8 cellular contexts compared by ENCODE assay signal in the genomic region with DNA sequence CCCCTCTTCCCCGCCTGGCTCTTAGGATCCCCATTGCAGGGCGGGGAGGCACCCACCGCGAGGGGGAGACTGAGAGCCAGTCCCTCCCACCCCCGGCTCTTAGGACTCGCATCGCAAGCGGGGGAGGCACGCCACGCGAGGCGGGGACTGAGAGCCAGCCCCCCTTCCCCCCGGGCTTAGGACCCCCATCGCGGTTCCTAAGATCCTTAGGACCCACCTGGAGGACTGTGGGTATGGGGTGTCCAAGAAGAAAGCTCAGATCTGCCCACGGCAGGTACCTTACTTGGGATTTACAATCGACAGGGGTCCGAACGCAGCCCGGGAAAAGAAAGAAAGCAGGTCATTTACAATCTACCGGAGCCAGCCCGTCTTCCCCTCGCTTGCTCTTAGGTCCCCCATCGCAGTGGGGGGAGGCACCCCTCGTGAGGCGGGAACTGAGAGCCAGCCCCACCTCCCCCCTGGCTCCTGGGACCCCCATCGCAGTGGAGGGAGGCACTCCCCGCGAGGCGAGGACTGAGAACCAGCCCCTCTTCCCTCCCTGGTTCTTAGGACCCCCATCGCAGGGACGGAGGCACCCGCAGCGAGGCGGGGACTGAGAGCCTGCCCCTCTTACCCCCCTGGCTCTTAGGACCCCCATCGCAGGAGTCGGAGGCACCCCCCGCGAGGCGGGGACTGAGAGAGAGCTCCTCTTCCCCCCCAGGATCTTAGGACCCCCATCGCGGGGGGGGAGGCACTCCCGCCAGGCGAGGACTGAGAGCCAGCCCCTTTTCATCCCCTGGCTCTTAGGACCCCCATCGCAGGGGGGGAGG. TPM values are rescaled to one million over a fixed set of nuclear protein-coding genes. Genes with fewer than 3 reads are reported as not detected.
DNase-seq lines count a peak whose midpoint lies in the region; ATAC-seq and TF ChIP-seq lines count a peak whose summit lies in the region.

No MANE protein-coding gene starts in this region.

- peak; percentile 18 to 52 (median 41) for DNase-seq in CD4-positive, CD25-positive, alpha-beta regulatory T cell
- DNase-seq in T1000 (lab: John Stamatoyannopoulos, UW) = peak; percentile 3
- peak; percentile 39 for DNase-seq in mammary epithelial cell
- DNase-seq in left lobe of liver (ENCODE audit: low spot score) = no peak
- DNase-seq in stimulated activated CD4-positive, alpha-beta T cell treated with anti-CD3 and anti-CD28 coated beads, Interleukin-4, amount 100 ng/mL, for 48 hours (ENCODE audit: low read depth in 2 of 2) = peak; percentile 45 to 47
- no peak for DNase-seq in NCI-H1048 (lab: John Stamatoyannopoulos, UW)

- intact Hi-C loops in mammary epithelial cell (cut with micrococcal nuclease) = loop anchor here (1.0 kb wide), 1 partner anchor 121 kb away; no protein-coding TSS in a partner anchor

- ATAC-seq in CD4-positive, CD25-positive, alpha-beta regulatory T cell (ENCODE audit: low read depth in 2 of 2) = peak; percentile 68 to 77
- ATAC-seq in GM19351 (IDR thresholded peaks at IDR 0.05; ENCODE audit: unreplicated experiment) (peak; percentile 75), left lobe of liver (peak; percentile 88)

- 5% methylated on average over 15 of the region's 45 CpGs for WGBS in mammary epithelial cell (ENCODE audit: low coverage, missing lambda C conversion rate)

- H3K27me3 ChIP-seq in CD4-positive, CD25-positive, alpha-beta regulatory T cell (ENCODE audit: control insufficient read depth, insufficient read depth, low read length) = peaks cover 4% of the 10 kb centered on the region
- no peaks in the 10 kb centered on the region for H3K27me3 ChIP-seq in KMS-11 (ENCODE audit: insufficient read depth, low read depth)
- peaks cover 20% of the 10 kb centered on the region for H3K27me3 ChIP-seq in mammary epithelial cell (ENCODE audit: insufficient read depth, low read length)

- H3K4me3 ChIP-seq in CD4-positive, CD25-positive, alpha-beta regulatory T cell (ENCODE audit: low read depth, low read length) = peak overlapping the region; percentile 40
- H3K4me3 ChIP-seq in KMS-11 (IDR thresholded peaks at IDR 0.05; ENCODE audit: insufficient read depth, low read depth, low read length) (no peak overlapping the region), mammary epithelial cell (replicated peaks in 1 of 3; ENCODE audit: insufficient read depth in 1 of 3, low read depth in 2 of 3, low read length in 3 of 3) (peak overlapping the region; percentile 41 to 57 (median 55))

- in situ Hi-C loops in mammary epithelial cell (cut with MboI; ENCODE audit: low sequenced_read_pairs in 2 of 2) = loop anchor here in 1 of 2 donors (25.0 kb wide), 1 partner anchor 120 kb away; no protein-coding TSS in a partner anchor

- H4K20me1 ChIP-seq in KMS-11 (ENCODE audit: insufficient read depth) (no peaks in the 10 kb centered on the region), mammary epithelial cell (ENCODE audit: insufficient read depth, low read length) (no peaks in the 10 kb centered on the region)

- no peak overlapping the region for H3K27ac Mint-ChIP-seq in CD4-positive, CD25-positive, alpha-beta regulatory T cell

- peaks cover 28% of the 10 kb centered on the region for H3K4me1 ChIP-seq in CD4-positive, CD25-positive, alpha-beta regulatory T cell (ENCODE audit: control insufficient read depth, insufficient read depth, low read length, poor library complexity, severe bottlenecking)
- H3K4me1 ChIP-seq in KMS-11 (ENCODE audit: low read depth, poor library complexity, severe bottlenecking) = no peaks in the 10 kb centered on the region
- H3K4me1 ChIP-seq in mammary epithelial cell (ENCODE audit: insufficient read depth, low read length) = peaks cover 22% of the 10 kb centered on the region

- peak overlapping the region; percentile 65 for H3K9ac ChIP-seq in KMS-11
- no peak overlapping the region for H3K9ac ChIP-seq in mammary epithelial cell (ENCODE audit: insufficient read depth, low read length)

- CTCF ChIA-PET in mammary epithelial cell (lab: Charles Lee; ENCODE audit: low non-redundant PET) = no interaction called here

- H2AFZ ChIP-seq in KMS-11 (ENCODE audit: low read depth) = peak overlapping the region; percentile 93
- peak overlapping the region; percentile 99 for H2AFZ ChIP-seq in mammary epithelial cell (ENCODE audit: low read depth, low read length)

- peak overlapping the region; percentile 68 to 82 (median 78) for H3K4me3 Mint-ChIP-seq in CD4-positive, CD25-positive, alpha-beta regulatory T cell

- peak overlapping the region; percentile 76 for H3K4me2 ChIP-seq in KMS-11
- H3K4me2 ChIP-seq in mammary epithelial cell (ENCODE audit: insufficient read depth, low read depth, low read length) = peak overlapping the region; percentile 99

- peaks cover 0 to 10% (median 3%) of the 10 kb centered on the region in 4 donors for H3K4me1 Mint-ChIP-seq in CD4-positive, CD25-positive, alpha-beta regulatory T cell

- H3K9me3 ChIP-seq in CD4-positive, CD25-positive, alpha-beta regulatory T cell (ENCODE audit: control insufficient read depth in 2 of 2, low read length in 2 of 2) = no peaks in the 10 kb centered on the region
- H3K9me3 ChIP-seq in mammary epithelial cell (replicated peaks; ENCODE audit: insufficient read depth, low read length) = no peaks in the 10 kb centered on the region

- dilution Hi-C loops in mammary epithelial cell (cut with HindIII; ENCODE audit: low sequenced_read_pairs) = no loop called here

- TF ChIP-seq CTCF in KMS-11 (conservative IDR thresholded peaks at IDR 0.05; ENCODE audit: low read depth, low read length) (peak; percentile 75), mammary epithelial cell (conservative IDR thresholded peaks at IDR 0.05 in 1 of 2, IDR thresholded peaks at IDR 0.05 in 1 of 2; ENCODE audit: extremely low read depth in 1 of 2, insufficient read depth in 1 of 2, low read depth in 1 of 2, low read length in 2 of 2) (peak; percentile 46 to 86)

- H3K36me3 ChIP-seq in CD4-positive, CD25-positive, alpha-beta regulatory T cell (ENCODE audit: control insufficient read depth, insufficient read depth, low read length) = no peaks in the 10 kb centered on the region
- H3K36me3 ChIP-seq in KMS-11 (ENCODE audit: insufficient read depth) = no peaks in the 10 kb centered on the region
- H3K36me3 ChIP-seq in mammary epithelial cell (ENCODE audit: insufficient read depth, low read length) = no peaks in the 10 kb centered on the region

- H3K9me3 Mint-ChIP-seq in CD4-positive, CD25-positive, alpha-beta regulatory T cell = no peaks in the 10 kb centered on the region

- peaks cover 23% of the 10 kb centered on the region for H3K27me3 Mint-ChIP-seq in CD4-positive, CD25-positive, alpha-beta regulatory T cell

- H3K27ac ChIP-seq in CD4-positive, CD25-positive, alpha-beta regulatory T cell (ENCODE audit: insufficient read depth, low read length, poor library complexity, severe bottlenecking) = no peak overlapping the region
- H3K27ac ChIP-seq in KMS-11 (no peak overlapping the region), mammary epithelial cell (ENCODE audit: insufficient read depth, low read depth, low read length) (no peak overlapping the region)

- BruUV-seq in mammary epithelial cell (replicated peaks; lab: Mats Ljungman, UMichigan) = no TSS peak

- H3K79me2 ChIP-seq in KMS-11 (ENCODE audit: insufficient read depth, low read depth) (no peaks in the 10 kb centered on the region), mammary epithelial cell (ENCODE audit: insufficient read depth, low read length) (no peaks in the 10 kb centered on the region)

- H3K36me3 Mint-ChIP-seq in CD4-positive, CD25-positive, alpha-beta regulatory T cell = no peaks in the 10 kb centered on the region

RNA-seq across cellular contexts. Expression of a gene that starts 43.7 kb away (rescaled TPM):
- 135 TPM for total RNA-seq in CD4-positive, CD25-positive, alpha-beta regulatory T cell
- polyA plus RNA-seq in CD4-positive, CD25-positive, alpha-beta regulatory T cell = 10 to 100 TPM in 1 of 4 donors, 1 to 10 TPM in 3; 3.1 to 12.7 (median 8.4) TPM
- 10 to 100 TPM; 11.8 to 61.2 TPM for total RNA-seq in mammary epithelial cell
- polyA plus RNA-seq in mammary epithelial cell = 23.1 TPM
- 48.2 TPM for polyA minus RNA-seq in mammary epithelial cell
- total RNA-seq in left lobe of liver = 20.0 TPM

Comparison
In these comparisons a context has a peak if more than half of its experiments do, and no peak if none do; other contexts are left out.
1. DNase-seq: peak in CD4-positive, CD25-positive, alpha-beta regulatory T cell (3 of 3), T1000 (single experiment), mammary epithelial cell (single experiment) and stimulated activated CD4-positive, alpha-beta T cell treated with anti-CD3 and anti-CD28 coated beads, Interleukin-4, amount 100 ng/mL, for 48 hours (2 of 2); none in left lobe of liver (single experiment) and NCI-H1048 (single experiment).
2. Peak in every context shown above with its lines, with median percentiles within 50 percentile points of each other: ATAC-seq.